9 cellular contexts compared by ENCODE assay signal in genomic region chr4:92303621-92304027, GRCh38. TPM values are rescaled to one million over a fixed set of nuclear protein-coding genes. Genes with fewer than 3 reads are reported as not detected.
DNase-seq lines count a peak whose midpoint lies in the region; ATAC-seq, FAIRE-seq and TF ChIP-seq lines count a peak whose summit lies in the region.
"Had no signal": no experiment of that assay in that cellular context is flagged by ENCODE, and none has a peak within 500 bp of the region (broad histone marks: within the 10 kb centered on the region; RNA-seq: fewer than 3 reads in every experiment).

GRID2 (plus strand) TSS chr4:92303966.

- no peak for FAIRE-seq in keratinocyte (lab: Jason Lieb, UNC)

- H3K27me3 Mint-ChIP-seq in brain = peaks cover 22% of the 10 kb centered on the region

- ATAC-seq in upper lobe of left lung (ENCODE audit: low FRiP score in 2 of 2) (peak in 1 of 2 donors; percentile 34), HG02678 (IDR thresholded peaks at IDR 0.05; ENCODE audit: unreplicated experiment) (no peak)

- no peaks in the 10 kb centered on the region for H3K9me3 ChIP-seq in keratinocyte (ENCODE audit: control insufficient read depth, low read depth, low read length)
- H3K9me3 ChIP-seq in upper lobe of left lung = no peaks in the 10 kb centered on the region

- H3K9ac ChIP-seq in keratinocyte (ENCODE audit: control insufficient read depth, extremely low read depth, insufficient read depth, low read length) = no peak within 1 kb of the TSS
- H3K9ac ChIP-seq: BLaER1 treated with 17β-estradiol and CSF1 and Interleukin-3, amounts not matched to agents 10 nM and 100 nM had no signal

- dilution Hi-C loops in keratinocyte (cut with MboI; ENCODE audit: extremely low pct_ligation_motif_present, low sequenced_read_pairs) = no loop called here

- H3K27me3 ChIP-seq in keratinocyte (ENCODE audit: control insufficient read depth, extremely low read depth, insufficient read depth, low read length) (peaks cover 44% of the 10 kb centered on the region), upper lobe of left lung (peaks cover 0 to 25% (median 4%) of the 10 kb centered on the region in 4 donors)
- H3K27me3 ChIP-seq: BLaER1 treated with 17β-estradiol and CSF1 and Interleukin-3, amounts not matched to agents 10 nM and 100 nM had no signal

- no peak within 1 kb of the TSS for H3K27ac ChIP-seq in keratinocyte (ENCODE audit: control insufficient read depth, insufficient read depth, low read length)
- H3K27ac ChIP-seq in upper lobe of left lung = no peak within 1 kb of the TSS
- H3K27ac ChIP-seq: BLaER1 treated with 17β-estradiol and CSF1 and Interleukin-3, amounts not matched to agents 10 nM and 100 nM had no signal

- H3K4me1 ChIP-seq in keratinocyte (ENCODE audit: control insufficient read depth, extremely low read depth, insufficient read depth, low read length) = peaks cover 17% of the 10 kb centered on the region
- peaks cover 10 to 26% (median 22%) of the 10 kb centered on the region in 4 donors for H3K4me1 ChIP-seq in upper lobe of left lung
- H3K4me1 ChIP-seq: BLaER1 treated with 17β-estradiol and CSF1 and Interleukin-3, amounts not matched to agents 10 nM and 100 nM had no signal

- no peak for TF ChIP-seq EP300 in upper lobe of left lung (IDR thresholded peaks at IDR 0.05)

- H3K36me3 ChIP-seq in keratinocyte (ENCODE audit: control insufficient read depth in 2 of 2, extremely low read depth in 1 of 2, insufficient read depth in 2 of 2, low read length in 2 of 2) = no peaks in the 10 kb centered on the region
- H3K36me3 ChIP-seq in upper lobe of left lung = no peaks in the 10 kb centered on the region
- H3K36me3 ChIP-seq: BLaER1 treated with 17β-estradiol and CSF1 and Interleukin-3, amounts not matched to agents 10 nM and 100 nM had no signal

- peaks cover 40% of the 10 kb centered on the region for H3K4me1 Mint-ChIP-seq in brain

- H3K4me2 ChIP-seq in keratinocyte (ENCODE audit: control insufficient read depth, extremely low read depth, insufficient read depth, low read depth, low read length) = peak within 1 kb of the TSS; percentile 70
- H3K4me2 ChIP-seq: BLaER1 treated with 17β-estradiol and CSF1 and Interleukin-3, amounts not matched to agents 10 nM and 100 nM had no signal

- H3K4me3 ChIP-seq in keratinocyte (ENCODE audit: control insufficient read depth in 2 of 3, extremely low read depth in 1 of 3, insufficient read depth in 2 of 3, low read depth in 1 of 3, low read length in 3 of 3) = no peak within 1 kb of the TSS
- H3K4me3 ChIP-seq in upper lobe of left lung = peak within 1 kb of the TSS in 3 of 4 donors; percentile 9 to 39 (median 13)
- H3K4me3 ChIP-seq: BLaER1 treated with 17β-estradiol and CSF1 and Interleukin-3, amounts not matched to agents 10 nM and 100 nM had no signal

- H4K20me1 ChIP-seq in keratinocyte (ENCODE audit: control insufficient read depth, extremely low read depth, insufficient read depth, low read length) = no peaks in the 10 kb centered on the region
- H4K20me1 ChIP-seq: BLaER1 treated with 17β-estradiol and CSF1 and Interleukin-3, amounts not matched to agents 10 nM and 100 nM had no signal

- no peak for TF ChIP-seq POLR2A in upper lobe of left lung (IDR thresholded peaks at IDR 0.05)

- intact Hi-C loops in posterior vena cava (cut with DNase I) = no loop called here

- peak within 1 kb of the TSS; percentile 75 to 92 (median 89) for H3K27ac Mint-ChIP-seq in brain

- peaks cover 0 to 3% (median 0%) of the 10 kb centered on the region in 5 experiments for H3K9me3 Mint-ChIP-seq in brain

- H2AFZ ChIP-seq in keratinocyte (ENCODE audit: control insufficient read depth, low read length) = no peak within 1 kb of the TSS

- H3K4me3 Mint-ChIP-seq in brain = peak within 1 kb of the TSS; percentile 92 to 96 (median 94)

- peak; percentile 3 to 54 for TF ChIP-seq CTCF in brain (conservative IDR thresholded peaks at IDR 0.05)
- no peak for TF ChIP-seq CTCF in keratinocyte (optimal IDR thresholded peaks at IDR 0.05 in 1 of 3, IDR thresholded peaks at IDR 0.05 in 1 of 3, conservative IDR thresholded peaks at IDR 0.05 in 1 of 3; ENCODE audit: extremely low read depth in 1 of 3, insufficient read depth in 2 of 3, low read length in 3 of 3)
- no peak for TF ChIP-seq CTCF in upper lobe of left lung (IDR thresholded peaks at IDR 0.05)
- no peak for TF ChIP-seq CTCF in GM20000 (IDR thresholded peaks at IDR 0.05; ENCODE audit: extremely low read depth, missing control alignments)

- H3K9me1 ChIP-seq in keratinocyte (ENCODE audit: control insufficient read depth, extremely low read depth, insufficient read depth, low read length) = no peaks in the 10 kb centered on the region

- WGBS in upper lobe of left lung, 2 donors = 4 to 5% methylated on average over 23 to 28 of the region's 29 CpGs

- DNase-seq in NCI-H82 (lab: John Stamatoyannopoulos, UW) (peak; percentile 58), NCI-H82 treated with DMSO at 0.1 percent for 48 hours (lab: John Stamatoyannopoulos, UW; ENCODE audit: unreplicated experiment) (no peak), keratinocyte (ENCODE audit: low read depth, low spot score) (no peak), upper lobe of left lung (peak in 1 of 2 donors; percentile 82), posterior vena cava (ENCODE audit: low spot score) (no peak), GM20000 (ENCODE audit: low spot score) (no peak)

- no peaks in the 10 kb centered on the region for H3K36me3 Mint-ChIP-seq in brain

- H3K79me2 ChIP-seq in keratinocyte (ENCODE audit: control insufficient read depth, insufficient read depth, low read length) = no peaks in the 10 kb centered on the region

RNA-seq across cellular contexts. Expression of gene GRID2, which starts in this region (rescaled TPM):
- polyA plus RNA-seq in brain (ENCODE audit: insufficient read depth, low read depth, low replicate concordance) = 0.83 TPM
- not detected in 3 replicates for polyA plus RNA-seq in keratinocyte
- polyA plus RNA-seq in keratinocyte (2011; ENCODE audit: low read depth) = not detected
- polyA plus RNA-seq in keratinocyte (2011; cell fraction: cytosol; rRNA removed) = not detected in 2 replicates
- polyA plus RNA-seq in keratinocyte (2011; cell fraction: nucleus; rRNA removed) = not detected in 2 replicates
- not detected in 2 replicates for polyA plus RNA-seq in keratinocyte (2012; ENCODE audit: low replicate concordance)
- not detected in 3 replicates for polyA minus RNA-seq in keratinocyte
- polyA minus RNA-seq in keratinocyte (2011; cell fraction: cytosol; rRNA and poly(A)+ RNA removed) = not detected
- not detected in 2 replicates for polyA minus RNA-seq in keratinocyte (2011; cell fraction: nucleus; rRNA and poly(A)+ RNA removed)
- total RNA-seq in upper lobe of left lung = under 1 TPM in 1 of 6 donors, not detected in 5; 0.76 TPM
- total RNA-seq in posterior vena cava = under 1 TPM in 1 of 2 donors, not detected in 1; 0.38 TPM

Comparison
In these comparisons a context has a peak if more than half of its experiments do, and no peak if none do; other contexts are left out.
1. CTCF ChIP-seq: peak in brain (2 of 2); none in keratinocyte (0 of 3), upper lobe of left lung (0 of 6) and GM20000 (single experiment).
2. H3K4me3 ChIP-seq: peak in upper lobe of left lung (3 of 4); none in keratinocyte (0 of 3).